1 cellular context compared by ENCODE assay signal in the genomic region with DNA sequence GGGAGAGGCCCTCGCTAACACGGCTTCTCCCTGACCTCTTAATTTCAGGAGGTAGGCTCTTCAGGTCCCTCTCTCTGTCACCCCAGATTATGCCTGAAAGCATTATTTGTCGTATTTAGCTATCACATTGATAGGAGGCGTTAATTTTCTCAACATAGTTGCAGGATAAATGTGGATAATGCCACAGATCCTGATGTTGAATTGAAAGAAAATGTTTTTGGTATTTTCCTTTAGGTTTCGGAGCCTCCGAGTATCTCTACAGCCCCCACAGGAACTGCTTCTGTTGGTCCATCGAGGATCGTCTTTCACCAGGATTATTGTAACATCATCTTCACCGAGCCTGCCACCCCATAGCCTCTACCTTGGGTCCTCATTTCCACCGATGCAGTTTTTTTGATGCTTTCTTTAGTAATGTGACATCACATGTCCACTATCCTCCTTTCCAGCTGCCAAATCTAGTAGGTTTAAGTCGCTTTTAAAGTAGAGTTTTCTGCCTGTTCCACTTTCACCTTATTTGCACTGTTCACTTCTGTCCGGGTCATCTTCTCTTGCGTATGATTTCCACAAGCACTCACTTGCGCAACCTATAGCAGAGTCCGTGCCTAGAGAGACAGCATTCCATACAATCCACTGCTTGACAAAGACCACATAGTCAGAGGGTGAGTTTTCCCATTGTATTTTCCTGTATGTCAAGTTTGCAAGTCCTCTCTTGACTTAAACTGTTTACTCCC.
TF ChIP-seq lines count a peak whose summit lies in the region.

No MANE protein-coding gene starts in this region.

TF ChIP-seq in GM12878, 131 proteins besides CTCF, POLR2A, EP300 and RAD21:
- TF ChIP-seq LARP7 (IDR thresholded peaks at IDR 0.05) (0 out of 2 replicates have a peak, but pooled peaks have one; percentile 11), SMAD5 (IDR thresholded peaks at IDR 0.05; ENCODE audit: low read depth) (no peak), HDGF (IDR thresholded peaks at IDR 0.05) (no peak)
